In the genomic region with DNA sequence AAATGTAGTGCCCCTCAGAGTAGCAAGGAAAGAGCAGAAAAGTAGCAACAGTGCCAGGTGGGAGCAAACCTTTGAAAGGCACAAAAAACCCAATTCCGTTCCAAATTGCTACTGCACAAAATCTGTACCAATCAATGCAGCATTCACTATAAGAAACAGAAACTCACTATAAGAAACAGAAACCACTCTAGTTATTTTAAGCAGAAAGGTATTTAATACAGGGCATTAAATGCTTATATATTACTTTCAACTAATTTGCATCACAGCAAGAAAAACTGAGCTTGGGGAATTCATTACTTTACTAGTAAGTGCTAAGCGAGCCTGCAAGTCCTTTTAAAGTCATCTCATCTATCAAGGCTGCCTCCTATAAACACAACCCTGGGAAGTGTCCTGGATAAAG, we compare ENCODE assay signal across 20 cellular contexts.
DNase-seq lines count a peak whose midpoint lies in the region; ATAC-seq, FAIRE-seq and TF ChIP-seq lines count a peak whose summit lies in the region.
"Had no signal": no experiment of that assay in that cellular context is flagged by ENCODE, and none has a peak within 500 bp of the region (broad histone marks: within the 10 kb centered on the region; RNA-seq: fewer than 3 reads in every experiment).

No MANE protein-coding gene starts in this region.

- ATAC-seq in GM19452 (IDR thresholded peaks at IDR 0.05; ENCODE audit: unreplicated experiment), result peak; percentile 60
- peak; percentile 65 for ATAC-seq in HG03066 (IDR thresholded peaks at IDR 0.05; ENCODE audit: low read depth, unreplicated experiment)
- peak; percentile 68 for ATAC-seq in HG03571 (IDR thresholded peaks at IDR 0.05; ENCODE audit: unreplicated experiment)
- no peak for ATAC-seq in GM19395 (IDR thresholded peaks at IDR 0.05; ENCODE audit: unreplicated experiment)
- ATAC-seq: GM12878, HepG2 had no signal

- no peaks in the 10 kb centered on the region for H3K9me3 ChIP-seq in vagina
- H3K9me3 ChIP-seq in esophagus squamous epithelium, result peaks cover 0 to 15% (median 0%) of the 10 kb centered on the region in 3 donors

- TF ChIP-seq CTCF in vagina (IDR thresholded peaks at IDR 0.05), result no peak
- no peak for TF ChIP-seq CTCF in esophagus squamous epithelium (IDR thresholded peaks at IDR 0.05)

- H3K4me1 ChIP-seq in vagina (no peaks in the 10 kb centered on the region), esophagus squamous epithelium (no peaks in the 10 kb centered on the region)
- H3K4me1 ChIP-seq: BLaER1 treated with 17β-estradiol and CSF1 and Interleukin-3, amounts not matched to agents 10 nM and 100 nM had no signal

- DNase-seq in GM18507 (ENCODE audit: extremely low spot score, insufficient read length, low read depth) (no peak), nucleus accumbens (lab: John Stamatoyannopoulos, UW) (no peak), vagina (ENCODE audit: extremely low spot score in 2 of 2) (no peak), esophagus squamous epithelium (lab: John Stamatoyannopoulos, UW) (no peak)
- DNase-seq: 8988T; Calu3; CD4-positive, CD25-positive, alpha-beta regulatory T cell; DMS 273 treated with DMSO at 0.1 percent for 48 hours; DMS79; GOT3; H9 had no signal

- WGBS in esophagus squamous epithelium, 2 donors, result 62 to 77% methylated on average over 2 of the region's 2 CpGs

- H3K36me3 ChIP-seq in vagina (no peaks in the 10 kb centered on the region), esophagus squamous epithelium (no peaks in the 10 kb centered on the region)
- H3K36me3 ChIP-seq: BLaER1 treated with 17β-estradiol and CSF1 and Interleukin-3, amounts not matched to agents 10 nM and 100 nM had no signal

- peak; percentile 18 for FAIRE-seq in GM18507 (lab: Jason Lieb, UNC)
- FAIRE-seq: GM12878, HepG2, HTR-8/SVneo had no signal

- H3K4me3 ChIP-seq in vagina (no peak overlapping the region), esophagus squamous epithelium (no peak overlapping the region)
- H3K4me3 ChIP-seq: BLaER1 treated with 17β-estradiol and CSF1 and Interleukin-3, amounts not matched to agents 10 nM and 100 nM; GM12878 had no signal

- no peak overlapping the region for H3K27ac ChIP-seq in vagina
- H3K27ac ChIP-seq in esophagus squamous epithelium, result no peak overlapping the region
- H3K27ac ChIP-seq: BLaER1 treated with 17β-estradiol and CSF1 and Interleukin-3, amounts not matched to agents 10 nM and 100 nM; KMS-11 had no signal

- TF ChIP-seq POLR2A in vagina (IDR thresholded peaks at IDR 0.05), result no peak
- TF ChIP-seq POLR2A in esophagus squamous epithelium (IDR thresholded peaks at IDR 0.05), result no peak

- intact Hi-C loops in vagina (cut with DNase I) (no loop called here), esophagus squamous epithelium (cut with DNase I) (no loop called here)

- no peaks in the 10 kb centered on the region for H3K27me3 ChIP-seq in vagina
- peaks cover 0 to 20% (median 0%) of the 10 kb centered on the region in 4 donors for H3K27me3 ChIP-seq in esophagus squamous epithelium
- H3K27me3 ChIP-seq: BLaER1 treated with 17β-estradiol and CSF1 and Interleukin-3, amounts not matched to agents 10 nM and 100 nM had no signal
